ENCODE assay signal across 16 cellular contexts in genomic region chr18:75754433-75754832, GRCh38.
DNase-seq lines count a peak whose midpoint lies in the region; ATAC-seq, FAIRE-seq and TF ChIP-seq lines count a peak whose summit lies in the region.
"Had no signal": no experiment of that assay in that cellular context is flagged by ENCODE, and none has a peak within 500 bp of the region (broad histone marks: within the 10 kb centered on the region; RNA-seq: fewer than 3 reads in every experiment).

No MANE protein-coding gene starts in this region.

- DNase-seq in stimulated activated naive CD8-positive, alpha-beta T cell treated with anti-CD3 and anti-CD28 coated beads, Interleukin-15, amount 100 ng/mL, for 72 hours, result no peak
- no peak for DNase-seq in stimulated activated naive CD8-positive, alpha-beta T cell treated with anti-CD3 and anti-CD28 coated beads, Interleukin-15, Interleukin-2, amounts not matched to agents 100 U/mL and 50 U/mL, for 24 hours
- DNase-seq in MV-4-11 (lab: John Stamatoyannopoulos, UW) (peak; percentile 13), bronchial epithelial cell (ENCODE audit: low read depth) (no peak), NCI-H446 treated with DMSO at 0.1 percent for 48 hours (lab: John Stamatoyannopoulos, UW) (no peak)
- DNase-seq: C1 segment of cervical spinal cord; Calu3; CD4-positive, alpha-beta T cell; DMS 273 treated with DMSO at 0.1 percent for 48 hours; H7; KG1 had no signal

- H3K9me3 Mint-ChIP-seq in stimulated activated naive CD8-positive, alpha-beta T cell treated with anti-CD3 and anti-CD28 coated beads, Interleukin-15, amount 100 ng/mL, for 72 hours, result no peaks in the 10 kb centered on the region
- H3K9me3 Mint-ChIP-seq: CD4-positive, alpha-beta T cell had no signal

- peak; percentile 18 for ATAC-seq in stimulated activated naive CD8-positive, alpha-beta T cell treated with anti-CD3 and anti-CD28 coated beads, Interleukin-15, amount 100 ng/mL, for 72 hours
- ATAC-seq in stimulated activated naive CD8-positive, alpha-beta T cell treated with anti-CD3 and anti-CD28 coated beads, Interleukin-15, Interleukin-2, amounts not matched to agents 100 U/mL and 50 U/mL, for 24 hours, result no peak
- no peak for ATAC-seq in GM21529 (IDR thresholded peaks at IDR 0.05; ENCODE audit: unreplicated experiment)
- no peak for ATAC-seq in GM19035 (IDR thresholded peaks at IDR 0.05; ENCODE audit: unreplicated experiment)
- ATAC-seq in GM21786 (IDR thresholded peaks at IDR 0.05; ENCODE audit: unreplicated experiment), result no peak

- no peaks in the 10 kb centered on the region for H3K27me3 ChIP-seq in bronchial epithelial cell (ENCODE audit: control insufficient read depth, insufficient read depth, low read length)

- peak; percentile 52 for FAIRE-seq in bronchial epithelial cell (lab: Jason Lieb, UNC)
- FAIRE-seq: GM18507 had no signal

- no peak for TF ChIP-seq CTCF in bronchial epithelial cell (IDR thresholded peaks at IDR 0.05; ENCODE audit: insufficient read depth, low read length, severe bottlenecking)

- no peak overlapping the region for H3K4me3 Mint-ChIP-seq in stimulated activated naive CD8-positive, alpha-beta T cell treated with anti-CD3 and anti-CD28 coated beads, Interleukin-15, amount 100 ng/mL, for 72 hours
- H3K4me3 Mint-ChIP-seq: B cell; CD4-positive, alpha-beta T cell had no signal

- no peaks in the 10 kb centered on the region for H3K36me3 ChIP-seq in bronchial epithelial cell (ENCODE audit: control insufficient read depth, insufficient read depth, low read length)

- peaks cover 13% of the 10 kb centered on the region for H3K27me3 Mint-ChIP-seq in stimulated activated naive CD8-positive, alpha-beta T cell treated with anti-CD3 and anti-CD28 coated beads, Interleukin-15, amount 100 ng/mL, for 72 hours
- H3K27me3 Mint-ChIP-seq: B cell had no signal

- no peak overlapping the region for H3K4me3 ChIP-seq in bronchial epithelial cell (ENCODE audit: low read depth, low read length)

- H3K4me1 Mint-ChIP-seq in stimulated activated naive CD8-positive, alpha-beta T cell treated with anti-CD3 and anti-CD28 coated beads, Interleukin-15, amount 100 ng/mL, for 72 hours, result no peaks in the 10 kb centered on the region
- H3K4me1 Mint-ChIP-seq: B cell had no signal

- H3K27ac Mint-ChIP-seq in stimulated activated naive CD8-positive, alpha-beta T cell treated with anti-CD3 and anti-CD28 coated beads, Interleukin-15, amount 100 ng/mL, for 72 hours, result no peak overlapping the region
- H3K27ac Mint-ChIP-seq: B cell; CD4-positive, alpha-beta T cell had no signal
